Comparison of ENCODE assay signal across 1 cellular context in genomic region chr5:138275379-138275782, GRCh38.
TF ChIP-seq lines count a peak whose summit lies in the region.

No MANE protein-coding gene starts in this region.

TF ChIP-seq in K562, 482 proteins besides CTCF, POLR2A, EP300 and RAD21 (continued from another document):
- TF ChIP-seq, protein P1, sequence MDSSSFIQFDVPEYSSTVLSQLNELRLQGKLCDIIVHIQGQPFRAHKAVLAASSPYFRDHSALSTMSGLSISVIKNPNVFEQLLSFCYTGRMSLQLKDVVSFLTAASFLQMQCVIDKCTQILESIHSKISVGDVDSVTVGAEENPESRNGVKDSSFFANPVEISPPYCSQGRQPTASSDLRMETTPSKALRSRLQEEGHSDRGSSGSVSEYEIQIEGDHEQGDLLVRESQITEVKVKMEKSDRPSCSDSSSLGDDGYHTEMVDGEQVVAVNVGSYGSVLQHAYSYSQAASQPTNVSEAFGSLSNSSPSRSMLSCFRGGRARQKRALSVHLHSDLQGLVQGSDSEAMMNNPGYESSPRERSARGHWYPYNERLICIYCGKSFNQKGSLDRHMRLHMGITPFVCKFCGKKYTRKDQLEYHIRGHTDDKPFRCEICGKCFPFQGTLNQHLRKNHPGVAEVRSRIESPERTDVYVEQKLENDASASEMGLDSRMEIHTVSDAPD (CRISPR knock-in tag; IDR thresholded peaks at IDR 0.05) = no peak
- TF ChIP-seq CBX3 (IDR thresholded peaks at IDR 0.05; ENCODE audit: borderline replicate concordance in 1 of 2, low read length in 2 of 2) (no peak), CBFA2T3 (IDR thresholded peaks at IDR 0.05) (peak; percentile 76), SRSF9 (IDR thresholded peaks at IDR 0.05; ENCODE audit: borderline replicate concordance, low read depth, low read length) (no peak), PBX2 (CRISPR knock-in tag; IDR thresholded peaks at IDR 0.05; ENCODE audit: low read depth) (no peak), PBX2 (tag; conservative IDR thresholded peaks at IDR 0.05; ENCODE audit: low read depth) (peak; percentile 76), ERF (CRISPR knock-in tag; IDR thresholded peaks at IDR 0.05) (no peak), HDAC1 (IDR thresholded peaks at IDR 0.05) (0 out of 4 replicates have a peak, but pooled peaks of 1 of the 2 experiments have one; percentile 14), ZNF134 (CRISPR knock-in tag; conservative IDR thresholded peaks at IDR 0.05) (no peak), RBM22 (IDR thresholded peaks at IDR 0.05; ENCODE audit: low read depth, low read length, poor library complexity, severe bottlenecking) (no peak), KLF1 (tag; IDR thresholded peaks at IDR 0.05) (no peak), ZNF561 (CRISPR knock-in tag; conservative IDR thresholded peaks at IDR 0.05) (no peak), GABPB1 (CRISPR knock-in tag; IDR thresholded peaks at IDR 0.05) (no peak), FOXA1 (IDR thresholded peaks at IDR 0.05; ENCODE audit: borderline replicate concordance) (no peak), ZNF592 (IDR thresholded peaks at IDR 0.05) (no peak), PKNOX1 (IDR thresholded peaks at IDR 0.05) (peak; percentile 62; the same call in 1 of the 2 replicates), DDX20 (tag; IDR thresholded peaks at IDR 0.05; ENCODE audit: low read depth) (no peak), EWSR1 (IDR thresholded peaks at IDR 0.05; ENCODE audit: borderline replicate concordance, low read depth, partially characterized antibody) (no peak), POLR3G (IDR thresholded peaks at IDR 0.05; ENCODE audit: extremely low read depth, insufficient read length, insufficient replicate concordance) (no peak), KDM1A (IDR thresholded peaks at IDR 0.05) (peak; percentile 72 to 79; a peak in 3 of 4 replicates), SFPQ (IDR thresholded peaks at IDR 0.05; ENCODE audit: low read depth, low read length) (no peak), SMAD1 (IDR thresholded peaks at IDR 0.05; ENCODE audit: low read depth, low read length, partially characterized antibody) (no peak), POLR2AphosphoS5 (IDR thresholded peaks at IDR 0.05; ENCODE audit: control insufficient read depth, insufficient read depth, low read depth, low read length) (peak; percentile 24; the same call in 1 of the 2 replicates), HOMEZ (CRISPR knock-in tag; IDR thresholded peaks at IDR 0.05) (no peak), DPF2 (IDR thresholded peaks at IDR 0.05) (no peak), OTX1 (CRISPR knock-in tag; IDR thresholded peaks at IDR 0.05) (no peak), ARID2 (IDR thresholded peaks at IDR 0.05) (no peak)
- TF ChIP-seq, protein P2, sequence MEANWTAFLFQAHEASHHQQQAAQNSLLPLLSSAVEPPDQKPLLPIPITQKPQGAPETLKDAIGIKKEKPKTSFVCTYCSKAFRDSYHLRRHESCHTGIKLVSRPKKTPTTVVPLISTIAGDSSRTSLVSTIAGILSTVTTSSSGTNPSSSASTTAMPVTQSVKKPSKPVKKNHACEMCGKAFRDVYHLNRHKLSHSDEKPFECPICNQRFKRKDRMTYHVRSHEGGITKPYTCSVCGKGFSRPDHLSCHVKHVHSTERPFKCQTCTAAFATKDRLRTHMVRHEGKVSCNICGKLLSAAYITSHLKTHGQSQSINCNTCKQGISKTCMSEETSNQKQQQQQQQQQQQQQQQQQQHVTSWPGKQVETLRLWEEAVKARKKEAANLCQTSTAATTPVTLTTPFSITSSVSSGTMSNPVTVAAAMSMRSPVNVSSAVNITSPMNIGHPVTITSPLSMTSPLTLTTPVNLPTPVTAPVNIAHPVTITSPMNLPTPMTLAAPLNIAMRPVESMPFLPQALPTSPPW (CRISPR knock-in tag; IDR thresholded peaks at IDR 0.05) = peak; percentile 48; the same call in 1 of the 2 replicates
